Comparison of ENCODE assay signal across 1 cellular context in the genomic region with DNA sequence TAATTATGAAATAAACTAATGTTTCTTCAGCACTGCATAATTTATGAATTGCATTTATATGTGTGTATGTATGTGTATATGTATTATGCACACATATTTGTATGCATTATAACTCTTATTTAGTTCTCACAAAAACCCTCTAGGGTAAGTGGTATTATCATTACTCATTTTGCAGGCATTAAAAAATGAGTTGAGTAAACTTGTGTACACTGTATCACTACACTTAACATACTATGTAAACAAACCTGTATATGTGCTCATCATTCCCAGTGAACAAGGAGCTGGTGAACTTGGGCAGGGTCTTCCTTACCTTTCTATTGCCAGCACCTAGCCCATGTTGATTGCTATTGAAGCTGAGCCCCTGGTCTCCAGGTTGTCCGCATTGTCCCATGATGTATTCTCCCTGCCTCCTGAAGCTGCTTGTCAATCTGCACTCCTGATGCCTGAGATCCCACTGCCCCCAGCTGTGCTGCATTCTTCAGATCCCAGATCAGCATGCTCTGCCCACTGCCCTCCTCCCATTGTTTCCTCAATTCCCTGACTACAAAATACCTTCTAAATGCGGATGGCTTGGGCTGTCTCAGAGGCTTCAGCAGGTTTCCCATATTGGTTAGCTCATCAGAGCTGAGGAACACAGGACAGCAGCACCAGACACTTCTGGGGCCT.
TF ChIP-seq lines count a peak whose summit lies in the region.

No MANE protein-coding gene starts in this region.

TF ChIP-seq in A549, 52 proteins besides CTCF, POLR2A, EP300 and RAD21 (continued from another document):
- no peak for TF ChIP-seq MAZ (IDR thresholded peaks at IDR 0.05; ENCODE audit: borderline replicate concordance, low read depth, low read length)
- no peak for TF ChIP-seq PBX3 (IDR thresholded peaks at IDR 0.05)
- TF ChIP-seq, protein P1, sequence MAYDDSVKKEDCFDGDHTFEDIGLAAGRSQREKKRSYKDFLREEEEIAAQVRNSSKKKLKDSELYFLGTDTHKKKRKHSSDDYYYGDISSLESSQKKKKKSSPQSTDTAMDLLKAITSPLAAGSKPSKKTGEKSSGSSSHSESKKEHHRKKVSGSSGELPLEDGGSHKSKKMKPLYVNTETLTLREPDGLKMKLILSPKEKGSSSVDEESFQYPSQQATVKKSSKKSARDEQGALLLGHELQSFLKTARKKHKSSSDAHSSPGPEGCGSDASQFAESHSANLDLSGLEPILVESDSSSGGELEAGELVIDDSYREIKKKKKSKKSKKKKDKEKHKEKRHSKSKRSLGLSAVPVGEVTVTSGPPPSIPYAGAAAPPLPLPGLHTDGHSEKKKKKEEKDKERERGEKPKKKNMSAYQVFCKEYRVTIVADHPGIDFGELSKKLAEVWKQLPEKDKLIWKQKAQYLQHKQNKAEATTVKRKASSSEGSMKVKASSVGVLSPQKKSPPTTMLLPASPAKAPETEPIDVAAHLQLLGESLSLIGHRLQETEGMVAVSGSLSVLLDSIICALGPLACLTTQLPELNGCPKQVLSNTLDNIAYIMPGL (CRISPR knock-in tag; IDR thresholded peaks at IDR 0.05; ENCODE audit: borderline replicate concordance) = no peak
- no peak for TF ChIP-seq POLR2AphosphoS2 (conservative IDR thresholded peaks at IDR 0.05; ENCODE audit: low read length)
- TF ChIP-seq, protein P2, sequence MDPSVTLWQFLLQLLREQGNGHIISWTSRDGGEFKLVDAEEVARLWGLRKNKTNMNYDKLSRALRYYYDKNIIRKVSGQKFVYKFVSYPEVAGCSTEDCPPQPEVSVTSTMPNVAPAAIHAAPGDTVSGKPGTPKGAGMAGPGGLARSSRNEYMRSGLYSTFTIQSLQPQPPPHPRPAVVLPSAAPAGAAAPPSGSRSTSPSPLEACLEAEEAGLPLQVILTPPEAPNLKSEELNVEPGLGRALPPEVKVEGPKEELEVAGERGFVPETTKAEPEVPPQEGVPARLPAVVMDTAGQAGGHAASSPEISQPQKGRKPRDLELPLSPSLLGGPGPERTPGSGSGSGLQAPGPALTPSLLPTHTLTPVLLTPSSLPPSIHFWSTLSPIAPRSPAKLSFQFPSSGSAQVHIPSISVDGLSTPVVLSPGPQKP (IDR thresholded peaks at IDR 0.05; ENCODE audit: low read depth, low read length) = no peak
- no peak for TF ChIP-seq CHD2 (IDR thresholded peaks at IDR 0.05; ENCODE audit: low read length, partially characterized antibody)
- TF ChIP-seq RNF2 (IDR thresholded peaks at IDR 0.05; ENCODE audit: borderline replicate concordance, low read depth) = no peak
- TF ChIP-seq E2F6 (IDR thresholded peaks at IDR 0.05; ENCODE audit: borderline replicate concordance, low read depth) = no peak
- TF ChIP-seq JUNB (IDR thresholded peaks at IDR 0.05) = no peak
- no peak for TF ChIP-seq RFX5 (IDR thresholded peaks at IDR 0.05)
- TF ChIP-seq NR3C1 (IDR thresholded peaks at IDR 0.05) = no peak
TF ChIP-seq in A549: peak in this region for 0.
